ENCODE assay signal across 19 cellular contexts in the genomic region with DNA sequence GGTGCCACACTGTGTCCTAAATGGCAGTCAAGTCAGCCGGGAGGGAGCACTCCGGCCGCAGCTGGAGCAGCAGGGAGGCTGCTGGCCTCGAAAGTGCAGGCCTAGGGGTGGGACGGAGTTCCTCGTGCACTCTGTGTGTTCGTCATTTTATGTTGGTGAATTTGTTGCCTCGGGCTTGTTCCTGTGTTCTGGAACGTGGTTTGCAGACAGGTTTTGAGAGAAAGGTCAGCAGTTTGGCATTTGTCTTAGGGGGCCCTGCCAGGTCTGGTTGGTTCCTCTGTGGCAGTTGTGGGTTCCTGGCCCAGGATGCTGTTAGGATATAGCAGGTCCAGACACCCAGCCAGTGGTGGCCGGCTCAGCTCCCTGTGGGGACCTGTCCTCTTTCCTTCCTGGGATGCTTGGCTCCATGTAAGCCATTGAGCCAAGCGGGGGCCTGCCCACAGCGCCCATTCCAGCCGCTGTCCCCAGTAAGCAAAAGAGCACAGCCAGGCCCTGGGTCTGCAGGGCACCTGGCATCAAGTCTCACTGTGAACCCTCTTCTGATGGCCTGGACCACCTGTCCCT. TPM values are rescaled to one million over a fixed set of nuclear protein-coding genes. Genes with fewer than 3 reads are reported as not detected.
DNase-seq lines count a peak whose midpoint lies in the region; ATAC-seq and TF ChIP-seq lines count a peak whose summit lies in the region.
"Had no signal": no experiment of that assay in that cellular context is flagged by ENCODE, and none has a peak within 500 bp of the region (broad histone marks: within the 10 kb centered on the region; RNA-seq: fewer than 3 reads in every experiment).

No MANE protein-coding gene starts in this region.

- H3K9me3 ChIP-seq in CD8-positive, alpha-beta T cell (ENCODE audit: low read length): no peaks in the 10 kb centered on the region
- H3K9me3 ChIP-seq: Caco-2, HAP-1, SK-N-SH had no signal

- no peak overlapping the region for H3K27ac ChIP-seq in CD8-positive, alpha-beta T cell (ENCODE audit: low read depth, low read length)
- H3K27ac ChIP-seq: C4-2B had no signal

- intact Hi-C loops in CD8-positive, alpha-beta T cell (cut with DNase I, micrococcal nuclease): no loop called here
- intact Hi-C loops in natural killer cell (cut with micrococcal nuclease): no loop called here

- H3K27ac Mint-ChIP-seq in CD8-positive, alpha-beta T cell: peak overlapping the region; percentile 85
- peak overlapping the region; percentile 62 to 78 for H3K27ac Mint-ChIP-seq in effector memory CD8-positive, alpha-beta T cell
- H3K27ac Mint-ChIP-seq in natural killer cell: peak overlapping the region; percentile 73 to 78

- no peak for ATAC-seq in CD8-positive, alpha-beta T cell
- no peak for ATAC-seq in effector memory CD8-positive, alpha-beta T cell (replicated peaks)
- ATAC-seq in natural killer cell: no peak
- no peak for ATAC-seq in GM21786 (IDR thresholded peaks at IDR 0.05; ENCODE audit: unreplicated experiment)
- no peak for ATAC-seq in GM19395 (IDR thresholded peaks at IDR 0.05; ENCODE audit: unreplicated experiment)

- no peak overlapping the region for H3K4me3 Mint-ChIP-seq in CD8-positive, alpha-beta T cell
- no peak overlapping the region for H3K4me3 Mint-ChIP-seq in effector memory CD8-positive, alpha-beta T cell
- no peak overlapping the region for H3K4me3 Mint-ChIP-seq in natural killer cell

- CTCF ChIA-PET in CD8-positive, alpha-beta T cell (lab: Charles Lee): interaction anchor here (0.7 kb wide), 1 partner anchor 12 kb away, joined by 4 read pairs; no protein-coding TSS in a partner anchor

- H3K9me3 Mint-ChIP-seq in CD8-positive, alpha-beta T cell: no peaks in the 10 kb centered on the region
- H3K9me3 Mint-ChIP-seq in effector memory CD8-positive, alpha-beta T cell: no peaks in the 10 kb centered on the region
- H3K9me3 Mint-ChIP-seq in natural killer cell: no peaks in the 10 kb centered on the region

- no peaks in the 10 kb centered on the region for H3K4me1 ChIP-seq in CD8-positive, alpha-beta T cell (ENCODE audit: insufficient read depth, low read length)
- H3K4me1 ChIP-seq: Caco-2, HAP-1 had no signal

- H3K36me3 Mint-ChIP-seq in CD8-positive, alpha-beta T cell: peaks cover 87% of the 10 kb centered on the region
- H3K36me3 Mint-ChIP-seq in effector memory CD8-positive, alpha-beta T cell (ENCODE audit: insufficient read depth): peaks cover 78% of the 10 kb centered on the region
- no peaks in the 10 kb centered on the region for H3K36me3 Mint-ChIP-seq in natural killer cell

- POLR2A ChIA-PET in CD8-positive, alpha-beta T cell (lab: Charles Lee): no interaction called here

- no peak for TF ChIP-seq CTCF in CD8-positive, alpha-beta T cell (IDR thresholded peaks at IDR 0.05)
- TF ChIP-seq CTCF in natural killer cell (IDR thresholded peaks at IDR 0.05): no peak

- H3K27me3 ChIP-seq in CD8-positive, alpha-beta T cell (ENCODE audit: insufficient read depth, low read length): no peaks in the 10 kb centered on the region

- no peak overlapping the region for H3K4me3 ChIP-seq in CD8-positive, alpha-beta T cell (ENCODE audit: low read depth, low read length)
- H3K4me3 ChIP-seq: HAP-1 had no signal

- peaks cover 68% of the 10 kb centered on the region for H3K36me3 ChIP-seq in CD8-positive, alpha-beta T cell (ENCODE audit: insufficient read depth, low read length)

- no peak for DNase-seq in CD8-positive, alpha-beta T cell
- DNase-seq in M059J (ENCODE audit: low read depth) (peak; percentile 7), natural killer cell (no peak), OCI-M2 (lab: John Stamatoyannopoulos, UW; ENCODE audit: unreplicated experiment) (no peak), putamen (ENCODE audit: low spot score) (no peak)
- no peak for DNase-seq in effector memory CD8-positive, alpha-beta T cell
- DNase-seq: Caco-2, EL, KG1, NCI-H1048, NCI-H146, NCI-H2081 treated with DMSO at 0.1 percent for 48 hours, NCI-H510A treated with DMSO at 0.1 percent for 48 hours, SHP77, SK-N-SH had no signal

- H3K27me3 Mint-ChIP-seq in CD8-positive, alpha-beta T cell (ENCODE audit: low read depth): no peaks in the 10 kb centered on the region
- no peaks in the 10 kb centered on the region for H3K27me3 Mint-ChIP-seq in effector memory CD8-positive, alpha-beta T cell
- H3K27me3 Mint-ChIP-seq in natural killer cell (ENCODE audit: low read depth in 2 of 2): no peaks in the 10 kb centered on the region

- H3K4me1 Mint-ChIP-seq in CD8-positive, alpha-beta T cell (ENCODE audit: low read depth): peaks cover 8% of the 10 kb centered on the region
- peaks cover 7 to 11% of the 10 kb centered on the region in 2 donors for H3K4me1 Mint-ChIP-seq in effector memory CD8-positive, alpha-beta T cell (ENCODE audit: low read depth in 2 of 2)
- H3K4me1 Mint-ChIP-seq in natural killer cell: peaks cover 5 to 14% of the 10 kb centered on the region in 2 donors

RNA-seq across cellular contexts. Expression of gene MPHOSPH8, which starts 30.0 kb away (rescaled TPM):
- 10 to 100 TPM; 32.9 to 35.6 TPM for total RNA-seq in CD8-positive, alpha-beta T cell
- 6.6 and 10.3 TPM in 2 replicates for total RNA-seq in M059J (2014; rRNA removed; shearing (Covaris generic))
- 10 to 100 TPM; 54.2 to 64.7 (median 59.8) TPM for total RNA-seq in natural killer cell
